ENCODE assay signal across 8 cellular contexts in genomic region chr3:197959891-197960693, GRCh38. TPM values are rescaled to one million over a fixed set of nuclear protein-coding genes. Genes with fewer than 3 reads are reported as not detected.
DNase-seq lines count a peak whose midpoint lies in the region; ATAC-seq and TF ChIP-seq lines count a peak whose summit lies in the region.

Gene LMLN, plus strand, starts transcription at chr3:197960217. Its CDS starts 29 bp downstream, at chr3:197960246.

- H2AFZ ChIP-seq in PC-9, result peak within 1 kb of the TSS; percentile 92

- BruUV-seq in PC-9 (replicated peaks; lab: Mats Ljungman, UMichigan), result no TSS peak

- no peaks in the 10 kb centered on the region for H3K9me3 Mint-ChIP-seq in activated T-cell treated with anti-CD3 and anti-CD28 coated beads, Interleukin-2, amount 50 U/mL, for 4 hours

- H3K36me3 ChIP-seq in PC-9 (ENCODE audit: low read depth) (peaks cover 15% of the 10 kb centered on the region), esophagus (ENCODE audit: control insufficient read depth in 2 of 2, insufficient read depth in 2 of 2, low read length in 1 of 2) (peaks cover 2 to 5% of the 10 kb centered on the region in 2 donors), muscle layer of colon (ENCODE audit: insufficient read depth, low read length) (peaks cover 22% of the 10 kb centered on the region)

- peaks cover 23% of the 10 kb centered on the region for H3K36me3 Mint-ChIP-seq in activated T-cell treated with anti-CD3 and anti-CD28 coated beads, Interleukin-2, amount 50 U/mL, for 4 hours (ENCODE audit: insufficient read depth)

- H3K27me3 Mint-ChIP-seq in activated T-cell treated with anti-CD3 and anti-CD28 coated beads, Interleukin-2, amount 50 U/mL, for 4 hours (ENCODE audit: low read depth), result no peaks in the 10 kb centered on the region

- peaks cover 53% of the 10 kb centered on the region for H3K4me1 Mint-ChIP-seq in activated T-cell treated with anti-CD3 and anti-CD28 coated beads, Interleukin-2, amount 50 U/mL, for 4 hours (ENCODE audit: low read depth)

- POLR2A ChIA-PET in PC-9 (lab: Charles Lee; ENCODE audit: unreplicated experiment), result no interaction called here

- peak within 1 kb of the TSS; percentile 89 for H3K4me3 Mint-ChIP-seq in activated T-cell treated with anti-CD3 and anti-CD28 coated beads, Interleukin-2, amount 50 U/mL, for 4 hours

- peaks cover 24% of the 10 kb centered on the region for H3K79me2 ChIP-seq in PC-9 (ENCODE audit: low read depth)

- peaks cover 21% of the 10 kb centered on the region for H4K20me1 ChIP-seq in PC-9 (ENCODE audit: insufficient read depth)

- peak within 1 kb of the TSS; percentile 57 for H3K27ac ChIP-seq in PC-9
- H3K27ac ChIP-seq in esophagus (ENCODE audit: low read depth in 2 of 2, low read length in 1 of 2), result peak within 1 kb of the TSS; percentile 74 to 91
- H3K27ac ChIP-seq in muscle layer of colon (ENCODE audit: low read depth, low read length), result peak within 1 kb of the TSS; percentile 77

- peaks cover 54% of the 10 kb centered on the region for H3F3A ChIP-seq in PC-9 (ENCODE audit: insufficient read depth, low read depth)

- 0% methylated on average over 62 of the region's 62 CpGs for WGBS in esophagus, 2 donors

- no peaks in the 10 kb centered on the region for H3K27me3 ChIP-seq in PC-9 (ENCODE audit: insufficient read depth, low read depth)
- no peaks in the 10 kb centered on the region for H3K27me3 ChIP-seq in esophagus (ENCODE audit: control insufficient read depth in 1 of 2, insufficient read depth in 2 of 2, low read length in 2 of 2)
- no peaks in the 10 kb centered on the region for H3K27me3 ChIP-seq in muscle layer of colon (ENCODE audit: control insufficient read depth in 1 of 2, insufficient read depth in 2 of 2, low read length in 2 of 2)

- in situ Hi-C loops in KBM-7 (cut with MboI; ENCODE audit: low pct_unique_long_range_greater_than_20kb, low sequenced_read_pairs), result no loop called here

- intact Hi-C loops in PC-9 (cut with micrococcal nuclease; ENCODE audit: unreplicated experiment), result loop anchor here (1.0 to 5.0 kb wide), 2 partner anchors 54 to 112 kb away; no protein-coding TSS in a partner anchor

- CTCF ChIA-PET in PC-9 (lab: Charles Lee), result no interaction called here

- peak within 1 kb of the TSS; percentile 94 for H3K4me2 ChIP-seq in PC-9

- peak within 1 kb of the TSS; percentile 82 for H3K9ac ChIP-seq in muscle layer of colon (ENCODE audit: low read length)

- no peak for TF ChIP-seq CTCF in PC-9 (conservative IDR thresholded peaks at IDR 0.05)

- peak; percentile 68 for DNase-seq in DMS53 treated with DMSO at 0.1 percent for 48 hours (lab: John Stamatoyannopoulos, UW; ENCODE audit: unreplicated experiment)
- peak; percentile 95 for DNase-seq in KBM-7
- DNase-seq in PC-9, result peak; percentile 94 to 99
- DNase-seq in activated T-cell treated with anti-CD3 and anti-CD28 coated beads, Interleukin-2, amount 50 U/mL, for 4 hours, result peak; percentile 92
- peak; percentile 85 to 87 for DNase-seq in stimulated activated CD8-positive, alpha-beta memory T cell treated with anti-CD3 and anti-CD28 coated beads, Interleukin-7, amount 100 ng/mL, for 1 hour (ENCODE audit: low read depth in 2 of 2)

- H3K4me3 ChIP-seq in PC-9, result peak within 1 kb of the TSS; percentile 70
- H3K4me3 ChIP-seq in esophagus (ENCODE audit: low read depth in 1 of 2, low read length in 2 of 2), result peak within 1 kb of the TSS; percentile 80 to 97
- peak within 1 kb of the TSS; percentile 66 to 87 for H3K4me3 ChIP-seq in muscle layer of colon (ENCODE audit: low read depth in 1 of 2, low read length in 2 of 2)

- no peaks in the 10 kb centered on the region for H3K9me3 ChIP-seq in PC-9 (ENCODE audit: insufficient read depth, low read depth)
- H3K9me3 ChIP-seq in esophagus (ENCODE audit: control insufficient read depth in 2 of 2, insufficient read depth in 1 of 2, low read depth in 1 of 2, low read length in 1 of 2), result no peaks in the 10 kb centered on the region
- no peaks in the 10 kb centered on the region for H3K9me3 ChIP-seq in muscle layer of colon (ENCODE audit: low read length)

- H3K9me2 ChIP-seq in PC-9 (ENCODE audit: insufficient read depth), result no peaks in the 10 kb centered on the region

- H3K4me1 ChIP-seq in PC-9 (replicated peaks; ENCODE audit: insufficient read depth), result peaks cover 49% of the 10 kb centered on the region
- H3K4me1 ChIP-seq in esophagus (ENCODE audit: control insufficient read depth in 2 of 2, insufficient read depth in 2 of 2, low read length in 1 of 2), result peaks cover 0 to 2% of the 10 kb centered on the region in 2 donors
- peaks cover 17% of the 10 kb centered on the region for H3K4me1 ChIP-seq in muscle layer of colon (ENCODE audit: insufficient read depth, low read length)

- peak; percentile 95 for ATAC-seq in GM21723 (IDR thresholded peaks at IDR 0.05; ENCODE audit: unreplicated experiment)
- peak; percentile 90 to 92 for ATAC-seq in activated T-cell treated with anti-CD3 and anti-CD28 coated beads, Interleukin-2, amount 50 U/mL, for 4 hours

RNA-seq across cellular contexts. Expression of gene LMLN, which starts in this region (rescaled TPM):
- total RNA-seq in PC-9 (2021), result 19.8 and 21.1 TPM in 2 replicates
- total RNA-seq in activated T-cell treated with anti-CD3 and anti-CD28 coated beads, Interleukin-2, amount 50 U/mL, for 4 hours, result 1 to 10 TPM; 3.8 to 5.4 (median 4.1) TPM
- 1 to 10 TPM; 1.3 to 2.4 TPM for polyA plus RNA-seq in esophagus

Comparison
In these comparisons a context has a peak if more than half of its experiments do, and no peak if none do; other contexts are left out.
1. Peak in every context shown above with its lines: DNase-seq, ATAC-seq, H3K4me3 ChIP-seq and H3K27ac ChIP-seq.